16 cellular contexts compared by ENCODE assay signal in the genomic region with DNA sequence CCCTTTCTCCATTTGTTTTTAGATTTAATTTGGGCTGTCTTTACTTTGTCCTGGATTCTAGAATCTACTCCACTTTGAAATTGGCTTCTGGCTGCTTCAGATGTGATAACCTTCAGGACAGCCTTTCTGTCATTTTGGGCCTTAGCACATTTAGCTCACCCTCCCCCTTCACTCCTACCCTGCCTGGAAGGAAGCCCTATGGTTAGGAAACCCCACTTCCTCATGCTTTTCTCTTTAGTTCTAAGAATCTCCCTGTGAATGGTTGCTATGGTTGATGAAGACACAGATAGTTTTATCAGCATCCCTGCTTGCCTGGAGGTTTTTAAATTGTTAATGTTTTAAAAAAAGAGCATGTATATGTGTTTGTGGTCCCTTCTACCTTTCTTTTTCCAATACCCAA.
DNase-seq lines count a peak whose midpoint lies in the region; ATAC-seq and TF ChIP-seq lines count a peak whose summit lies in the region.
"Had no signal": no experiment of that assay in that cellular context is flagged by ENCODE, and none has a peak within 500 bp of the region (broad histone marks: within the 10 kb centered on the region; RNA-seq: fewer than 3 reads in every experiment).

No MANE protein-coding gene starts in this region.

- no peak overlapping the region for H2AFZ ChIP-seq in DND-41 (ENCODE audit: low read depth, low read length)
- H2AFZ ChIP-seq: PC-9 had no signal

- TF ChIP-seq CTCF in DND-41 (IDR thresholded peaks at IDR 0.05; ENCODE audit: borderline replicate concordance, extremely low read depth, low read length, poor library complexity, severe bottlenecking) = no peak
- TF ChIP-seq CTCF in VCaP (conservative IDR thresholded peaks at IDR 0.05) = no peak
- no peak for TF ChIP-seq CTCF in left lung (IDR thresholded peaks at IDR 0.05)
- no peak for TF ChIP-seq CTCF in WERI-Rb-1 (IDR thresholded peaks at IDR 0.05; ENCODE audit: low read depth, low read length)

- intact Hi-C loops in left lung (cut with DNase I) = no loop called here

- H3K4me1 ChIP-seq in DND-41 (ENCODE audit: insufficient read depth, low read length) (peaks cover 16% of the 10 kb centered on the region), left lung (peaks cover 0 to 11% of the 10 kb centered on the region in 2 donors)

- H3K4me3 ChIP-seq in DND-41 (ENCODE audit: low read depth in 1 of 2, low read length in 2 of 2) = no peak overlapping the region
- H3K4me3 ChIP-seq in left lung = no peak overlapping the region
- H3K4me3 ChIP-seq in WERI-Rb-1 (ENCODE audit: low read depth, low read length) = no peak overlapping the region
- H3K4me3 ChIP-seq: GM12878, ovary, PC-9, smooth muscle cell had no signal

- no peaks in the 10 kb centered on the region for H4K20me1 ChIP-seq in DND-41 (ENCODE audit: insufficient read depth, low read length)

- H3K36me3 ChIP-seq in DND-41 (ENCODE audit: insufficient read depth, low read length) (no peaks in the 10 kb centered on the region), left lung (no peaks in the 10 kb centered on the region), WERI-Rb-1 (no peaks in the 10 kb centered on the region)
- H3K36me3 ChIP-seq: ovary had no signal

- no peaks in the 10 kb centered on the region for H3K79me2 ChIP-seq in DND-41 (ENCODE audit: insufficient read depth, low read length)

- peak; percentile 64 for DNase-seq in DND-41
- peak; percentile 83 to 89 for DNase-seq in Kasumi-1 (lab: John Stamatoyannopoulos, UW)
- DNase-seq in left lung = no peak
- no peak for DNase-seq in WERI-Rb-1
- no peak for DNase-seq in NCI-H345 (lab: John Stamatoyannopoulos, UW)
- DNase-seq in DMS53 treated with DMSO at 0.1 percent for 48 hours (lab: John Stamatoyannopoulos, UW; ENCODE audit: unreplicated experiment) = no peak
- DNase-seq: head of caudate nucleus; NCI-H1436; NCI-H446 treated with DMSO at 0.1 percent for 48 hours; ovary; PC-9; stimulated activated naive CD4-positive, alpha-beta T cell treated with Interleukin-2 at 50 U/mL for 16 hours had no signal

- 0 out of 2 replicates have a peak overlapping the region, but pooled peaks have one; percentile 20 for H3K27ac ChIP-seq in DND-41 (ENCODE audit: low read length)
- peak overlapping the region; percentile 67 for H3K27ac ChIP-seq in VCaP
- H3K27ac ChIP-seq in left lung = no peak overlapping the region
- no peak overlapping the region for H3K27ac ChIP-seq in WERI-Rb-1
- H3K27ac ChIP-seq: ovary, PC-9 had no signal

- H3K9me3 ChIP-seq in DND-41 (ENCODE audit: insufficient read depth, low read length, severe bottlenecking) (no peaks in the 10 kb centered on the region), left lung (no peaks in the 10 kb centered on the region), WERI-Rb-1 (ENCODE audit: severe bottlenecking) (no peaks in the 10 kb centered on the region)
- H3K9me3 ChIP-seq: ovary had no signal

- H3K27me3 ChIP-seq in DND-41 (ENCODE audit: insufficient read depth, low read length, poor library complexity) (no peaks in the 10 kb centered on the region), left lung (no peaks in the 10 kb centered on the region), WERI-Rb-1 (ENCODE audit: insufficient read depth, low read depth, severe bottlenecking) (no peaks in the 10 kb centered on the region)
- H3K27me3 ChIP-seq: ovary had no signal

- ATAC-seq in DND-41 (ENCODE audit: insufficient read depth, low read depth) (peak; percentile 93), left lung (peak; percentile 23)
- ATAC-seq: activated CD4-positive, CD25-positive, alpha-beta regulatory T cell treated with anti-CD3 and anti-CD28 coated beads, Interleukin-2, amount 50 U/mL, for 24 hours; GM12878 had no signal

- H3K9ac ChIP-seq in DND-41 (ENCODE audit: low read depth, low read length) = no peak overlapping the region

- no peak overlapping the region for H3K4me2 ChIP-seq in DND-41 (ENCODE audit: insufficient read depth, low read length)
- H3K4me2 ChIP-seq: PC-9, smooth muscle cell had no signal

Comparison
In these comparisons a context has a peak if more than half of its experiments do, and no peak if none do; other contexts are left out.
1. DNase-seq: peak in DND-41 (single experiment) and Kasumi-1 (2 of 2); none in left lung (0 of 2), WERI-Rb-1 (single experiment), NCI-H345 (single experiment) and DMS53 treated with DMSO at 0.1 percent for 48 hours (single experiment).
2. H3K27ac ChIP-seq: peak in DND-41 (single experiment) and VCaP (single experiment); none in left lung (0 of 2) and WERI-Rb-1 (single experiment).